29 cellular contexts compared by ENCODE assay signal in genomic region chr19:41172297-41173164, GRCh38. TPM values are rescaled to one million over a fixed set of nuclear protein-coding genes. Genes with fewer than 3 reads are reported as not detected.
DNase-seq lines count a peak whose midpoint lies in the region; ATAC-seq, FAIRE-seq and TF ChIP-seq lines count a peak whose summit lies in the region.
"Had no signal": no experiment of that assay in that cellular context is flagged by ENCODE, and none has a peak within 500 bp of the region (broad histone marks: within the 10 kb centered on the region; RNA-seq: fewer than 3 reads in every experiment).

No MANE protein-coding gene starts in this region.

- peaks cover 6 to 38% of the 10 kb centered on the region in 2 donors for H3K27me3 Mint-ChIP-seq in effector memory CD8-positive, alpha-beta T cell
- H3K27me3 Mint-ChIP-seq: activated CD4-positive, alpha-beta T cell treated with anti-CD3 and anti-CD28 coated beads, Interleukin-2, amount 10 ng/mL, durations not matched to agents 7 days and 5 days had no signal

- DNase-seq in GM13977 (ENCODE audit: low spot score) (no peak), OCI-LY7 (ENCODE audit: low spot score) (no peak), left colon (peak; percentile 47 to 56), small intestine (peak; percentile 43), prostate gland (ENCODE audit: low spot score) (no peak), substantia nigra (lab: John Stamatoyannopoulos, UW) (no peak), putamen (ENCODE audit: low spot score) (no peak)
- no peak for DNase-seq in effector memory CD8-positive, alpha-beta T cell
- DNase-seq: activated CD4-positive, alpha-beta T cell treated with anti-CD3 and anti-CD28 coated beads, Interleukin-2, amount 10 ng/mL, durations not matched to agents 7 days and 5 days; activated CD8-positive, alpha-beta memory T cell treated with anti-CD3 and anti-CD28 coated beads, Interleukin-2, amount 10 ng/mL, durations not matched to agents 7 days and 5 days; central memory CD4-positive, alpha-beta T cell; erythroblast; foreskin fibroblast; immature natural killer cell; left ventricle myocardium inferior; NCI-H1092 treated with DMSO at 0.1 percent for 48 hours; NCI-H1930; NCI-H2227 treated with DMSO at 0.1 percent for 48 hours; PC-3; SIG-M5; stimulated activated CD4-positive, alpha-beta T cell treated with anti-CD3 and anti-CD28 coated beads, Interleukin-4, amount 100 ng/mL, for 24 hours had no signal

- CTCF ChIA-PET in OCI-LY7 (lab: Charles Lee; ENCODE audit: unreplicated experiment), result no interaction called here

- H3K4me2 ChIP-seq in OCI-LY7 (ENCODE audit: low read length), result no peak overlapping the region

- TF ChIP-seq CTCF in GM13977 (IDR thresholded peaks at IDR 0.05; ENCODE audit: extremely low read depth, insufficient read depth, missing control alignments) (peak; percentile 4), OCI-LY7 (conservative IDR thresholded peaks at IDR 0.05; ENCODE audit: low read length) (peak; percentile 44; the same call in 1 of the 2 replicates), prostate gland (IDR thresholded peaks at IDR 0.05) (no peak)

- no peak overlapping the region for H3K4me3 Mint-ChIP-seq in effector memory CD8-positive, alpha-beta T cell
- H3K4me3 Mint-ChIP-seq: activated CD4-positive, alpha-beta T cell treated with anti-CD3 and anti-CD28 coated beads, Interleukin-2, amount 10 ng/mL, durations not matched to agents 7 days and 5 days; activated CD8-positive, alpha-beta memory T cell treated with anti-CD3 and anti-CD28 coated beads, Interleukin-2, amount 10 ng/mL, durations not matched to agents 7 days and 5 days; activated T-helper 1 cell treated with anti-CD3 and anti-CD28 coated beads, Interleukin-12 subunit alpha, Interleukin-12 subunit beta, Interleukin-2, Interleukin-4 antibody, amounts not matched to agents 30 ng/mL and 10 ng/mL and 1 ng/mL, durations not matched to agents 14 hours and 24 hours and 36 hours; immature natural killer cell had no signal

- peaks cover 5 to 6% of the 10 kb centered on the region in 2 donors for H3K4me1 Mint-ChIP-seq in effector memory CD8-positive, alpha-beta T cell (ENCODE audit: low read depth in 2 of 2)

- H3K27ac Mint-ChIP-seq in effector memory CD8-positive, alpha-beta T cell, result peak overlapping the region in 1 of 2 donors; percentile 39
- H3K27ac Mint-ChIP-seq: activated CD4-positive, alpha-beta T cell treated with anti-CD3 and anti-CD28 coated beads, Interleukin-2, amount 10 ng/mL, durations not matched to agents 7 days and 5 days; activated CD8-positive, alpha-beta memory T cell treated with anti-CD3 and anti-CD28 coated beads, Interleukin-2, amount 10 ng/mL, durations not matched to agents 7 days and 5 days; activated T-helper 1 cell treated with anti-CD3 and anti-CD28 coated beads, Interleukin-12 subunit alpha, Interleukin-12 subunit beta, Interleukin-2, Interleukin-4 antibody, amounts not matched to agents 30 ng/mL and 10 ng/mL and 1 ng/mL, durations not matched to agents 14 hours and 24 hours and 36 hours; CD14-positive monocyte; immature natural killer cell had no signal

- POLR2A ChIA-PET in OCI-LY7 (lab: Charles Lee), result interaction anchor here (0.7 kb wide), 1 partner anchor 53 kb away, joined by 5 read pairs; no protein-coding TSS in a partner anchor

- H3K79me2 ChIP-seq in OCI-LY7 (ENCODE audit: insufficient read depth, low read depth, low read length), result no peaks in the 10 kb centered on the region

- no peak overlapping the region for H2AFZ ChIP-seq in OCI-LY7 (ENCODE audit: low read length)

- intact Hi-C loops in OCI-LY7 (cut with micrococcal nuclease; ENCODE audit: unreplicated experiment) (no loop called here), left colon (cut with DNase I, micrococcal nuclease) (no loop called here), prostate gland (cut with DNase I) (no loop called here)

- no peaks in the 10 kb centered on the region for H3K9me3 Mint-ChIP-seq in effector memory CD8-positive, alpha-beta T cell
- H3K9me3 Mint-ChIP-seq: activated CD4-positive, alpha-beta T cell treated with anti-CD3 and anti-CD28 coated beads, Interleukin-2, amount 10 ng/mL, durations not matched to agents 7 days and 5 days; activated naive CD4-positive, alpha-beta T cell treated with anti-CD3 and anti-CD28 coated beads, Interleukin-2, amount 50 U/mL, for 72 hours; activated T-helper 1 cell treated with anti-CD3 and anti-CD28 coated beads, Interleukin-12 subunit alpha, Interleukin-12 subunit beta, Interleukin-2, Interleukin-4 antibody, amounts not matched to agents 30 ng/mL and 10 ng/mL and 1 ng/mL, durations not matched to agents 14 hours and 24 hours and 36 hours; CD14-positive monocyte had no signal

- no peak for FAIRE-seq in small intestine (lab: Jason Lieb, UNC)
- FAIRE-seq: astrocyte had no signal

- H3K4me3 ChIP-seq in OCI-LY7 (ENCODE audit: low read depth, low read length, poor library complexity, severe bottlenecking), result no peak overlapping the region
- H3K4me3 ChIP-seq in small intestine (ENCODE audit: low read depth in 1 of 2, low read length in 2 of 2), result no peak overlapping the region
- H3K4me3 ChIP-seq in prostate gland, result no peak overlapping the region
- H3K4me3 ChIP-seq: left ventricle myocardium inferior, vagina had no signal

- H3K9me3 ChIP-seq in OCI-LY7 (ENCODE audit: low read length) (no peaks in the 10 kb centered on the region), small intestine (ENCODE audit: control insufficient read depth, low read depth) (no peaks in the 10 kb centered on the region), prostate gland (no peaks in the 10 kb centered on the region)
- H3K9me3 ChIP-seq: left ventricle myocardium inferior, neutrophil, vagina had no signal

- no peaks in the 10 kb centered on the region for H4K20me1 ChIP-seq in OCI-LY7 (ENCODE audit: insufficient read depth, low read length)

- no peak overlapping the region for H3K27ac ChIP-seq in OCI-LY7 (ENCODE audit: low read depth, low read length, poor library complexity, severe bottlenecking)
- H3K27ac ChIP-seq in small intestine (ENCODE audit: low read depth in 1 of 2, low read length in 1 of 2), result peak overlapping the region in 1 of 2 donors; percentile 21
- H3K27ac ChIP-seq in prostate gland, result no peak overlapping the region
- H3K27ac ChIP-seq in substantia nigra (ENCODE audit: low read depth, low read length, poor library complexity, severe bottlenecking), result no peak overlapping the region
- H3K27ac ChIP-seq: left ventricle myocardium inferior, neutrophil, vagina had no signal

- H3K4me1 ChIP-seq in OCI-LY7 (ENCODE audit: insufficient read depth, low read length, poor library complexity, severe bottlenecking), result no peaks in the 10 kb centered on the region
- H3K4me1 ChIP-seq in small intestine (ENCODE audit: control insufficient read depth in 2 of 2, insufficient read depth in 1 of 2, low read depth in 1 of 2, low read length in 1 of 2), result peaks cover 0 to 2% of the 10 kb centered on the region in 2 donors
- no peaks in the 10 kb centered on the region for H3K4me1 ChIP-seq in prostate gland (replicated peaks)
- H3K4me1 ChIP-seq: left ventricle myocardium inferior had no signal

- no TSS peak for BruUV-seq in OCI-LY7 (replicated peaks; lab: Mats Ljungman, UMichigan)

- no peaks in the 10 kb centered on the region for H3K36me3 Mint-ChIP-seq in effector memory CD8-positive, alpha-beta T cell (ENCODE audit: insufficient read depth)
- H3K36me3 Mint-ChIP-seq: activated CD8-positive, alpha-beta memory T cell treated with anti-CD3 and anti-CD28 coated beads, Interleukin-2, amount 10 ng/mL, durations not matched to agents 7 days and 5 days; activated naive CD4-positive, alpha-beta T cell treated with anti-CD3 and anti-CD28 coated beads, Interleukin-2, amount 50 U/mL, for 72 hours; immature natural killer cell had no signal

- peak; percentile 52 for ATAC-seq in left colon
- no peak for ATAC-seq in effector memory CD8-positive, alpha-beta T cell (replicated peaks)
- ATAC-seq: activated CD8-positive, alpha-beta memory T cell treated with anti-CD3 and anti-CD28 coated beads, Interleukin-2, amount 10 ng/mL, durations not matched to agents 7 days and 5 days; activated naive CD4-positive, alpha-beta T cell treated with anti-CD3 and anti-CD28 coated beads, Interleukin-2, amount 50 U/mL, for 72 hours; PC-3 had no signal

- 48 to 54% (median 48%) methylated on average over 6 of the region's 6 CpGs for WGBS in small intestine, 3 donors
- WGBS in prostate gland, result 82% methylated on average over 6 of the region's 6 CpGs

- in situ Hi-C loops in GM13977 (cut with MboI; ENCODE audit: low pct_unique_long_range_greater_than_20kb, low sequenced_read_pairs, unreplicated experiment), result no loop called here

- H3K36me3 ChIP-seq in OCI-LY7 (ENCODE audit: insufficient read depth, low read length), result no peaks in the 10 kb centered on the region
- no peaks in the 10 kb centered on the region for H3K36me3 ChIP-seq in small intestine (ENCODE audit: control insufficient read depth in 2 of 2, insufficient read depth in 2 of 2, low read length in 2 of 2)
- H3K36me3 ChIP-seq in prostate gland, result no peaks in the 10 kb centered on the region
- H3K36me3 ChIP-seq: left ventricle myocardium inferior, neutrophil, vagina had no signal

- H3K27me3 ChIP-seq in small intestine (ENCODE audit: control insufficient read depth in 2 of 2, insufficient read depth in 2 of 2, low read length in 2 of 2) (no peaks in the 10 kb centered on the region), prostate gland (replicated peaks; ENCODE audit: insufficient read depth) (no peaks in the 10 kb centered on the region)
- H3K27me3 ChIP-seq: vagina had no signal

- TF ChIP-seq POLR2A in prostate gland (IDR thresholded peaks at IDR 0.05), result no peak

- no peaks in the 10 kb centered on the region for H3K9me2 ChIP-seq in OCI-LY7 (ENCODE audit: insufficient read depth, low read length)

RNA-seq across cellular contexts. Expression of gene CYP2S1, which starts 20.5 kb away (rescaled TPM):
- total RNA-seq in OCI-LY7 (2014; rRNA removed; shearing (Covaris generic)), result not detected in 2 replicates
- not detected in 2 replicates for total RNA-seq in OCI-LY7 (2022)
- 10 to 100 TPM; 22.6 to 44.9 TPM for total RNA-seq in left colon
- 10 to 100 TPM; 33.7 to 76.7 (median 57.0) TPM for polyA plus RNA-seq in small intestine
- 1 to 10 TPM; 1.1 to 4.2 TPM for total RNA-seq in prostate gland
- total RNA-seq: LHCN-M2 had no signal

RNA-seq across cellular contexts. Expression of gene AXL, which starts 46.5 kb away (rescaled TPM):
- total RNA-seq in OCI-LY7 (2014; rRNA removed; shearing (Covaris generic)), result not detected in 2 replicates
- total RNA-seq in OCI-LY7 (2022) (not detected in 2 replicates), left colon (10 to 100 TPM in 1 of 2 donors, 1 to 10 TPM in 1; 6.3 to 27.4 TPM), prostate gland (100 to 1,000 TPM in 1 of 2 donors, 10 to 100 TPM in 1; 26.1 to 168 TPM)
- 10 to 100 TPM in 1 of 3 donors, 1 to 10 TPM in 1, under 1 TPM in 1; 0.67 to 12.0 (median 2.2) TPM for polyA plus RNA-seq in small intestine

RNA-seq across cellular contexts. Expression of gene CYP2F1, which starts 58.3 kb away (rescaled TPM):
- total RNA-seq in OCI-LY7 (2014; rRNA removed; shearing (Covaris generic)), result not detected in 2 replicates
- total RNA-seq in OCI-LY7 (2022) (not detected in 2 replicates), left colon (not detected), prostate gland (1 to 10 TPM in 1 of 2 donors, not detected in 1; 7.3 TPM)
- not detected for polyA plus RNA-seq in small intestine
- total RNA-seq: activated CD4-positive, alpha-beta T cell treated with anti-CD3 and anti-CD28 coated beads, Interleukin-2, amount 10 ng/mL, durations not matched to agents 7 days and 5 days; activated CD8-positive, alpha-beta memory T cell treated with anti-CD3 and anti-CD28 coated beads, Interleukin-2, amount 10 ng/mL, durations not matched to agents 7 days and 5 days; activated naive CD4-positive, alpha-beta T cell treated with anti-CD3 and anti-CD28 coated beads, Interleukin-2, amount 50 U/mL, for 72 hours; activated T-helper 1 cell treated with anti-CD3 and anti-CD28 coated beads, Interleukin-12 subunit alpha, Interleukin-12 subunit beta, Interleukin-2, Interleukin-4 antibody, amounts not matched to agents 30 ng/mL and 10 ng/mL and 1 ng/mL, durations not matched to agents 14 hours and 24 hours and 36 hours; astrocyte; left ventricle myocardium inferior; LHCN-M2; PC-3; renal cortical epithelial cell; vagina had no signal
- polyA plus RNA-seq: CD14-positive monocyte, immature natural killer cell had no signal

Comparison
In these comparisons a context has a peak if more than half of its experiments do, and no peak if none do; other contexts are left out.
1. DNase-seq: peak in left colon (2 of 2) and small intestine (single experiment); none in GM13977 (single experiment), OCI-LY7 (single experiment), prostate gland (single experiment), effector memory CD8-positive, alpha-beta T cell (0 of 3), substantia nigra (0 of 49) and putamen (single experiment).
2. CTCF ChIP-seq: peak in GM13977 (single experiment) and OCI-LY7 (single experiment); none in prostate gland (0 of 4).
3. RNA of gene CYP2S1, which starts 20.5 kb away (total RNA-seq): 22.6 to 44.9 TPM in left colon; 1.1 to 4.2 TPM in prostate gland and not detected in OCI-LY7; every median in the first group is over 4 times any median in the second.
4. RNA of gene AXL, which starts 46.5 kb away (total RNA-seq): 26.1 to 168 TPM in prostate gland and 6.3 to 27.4 TPM in left colon; not detected in OCI-LY7; every median in the first group is over 4 times any median in the second.